In the genomic region with DNA sequence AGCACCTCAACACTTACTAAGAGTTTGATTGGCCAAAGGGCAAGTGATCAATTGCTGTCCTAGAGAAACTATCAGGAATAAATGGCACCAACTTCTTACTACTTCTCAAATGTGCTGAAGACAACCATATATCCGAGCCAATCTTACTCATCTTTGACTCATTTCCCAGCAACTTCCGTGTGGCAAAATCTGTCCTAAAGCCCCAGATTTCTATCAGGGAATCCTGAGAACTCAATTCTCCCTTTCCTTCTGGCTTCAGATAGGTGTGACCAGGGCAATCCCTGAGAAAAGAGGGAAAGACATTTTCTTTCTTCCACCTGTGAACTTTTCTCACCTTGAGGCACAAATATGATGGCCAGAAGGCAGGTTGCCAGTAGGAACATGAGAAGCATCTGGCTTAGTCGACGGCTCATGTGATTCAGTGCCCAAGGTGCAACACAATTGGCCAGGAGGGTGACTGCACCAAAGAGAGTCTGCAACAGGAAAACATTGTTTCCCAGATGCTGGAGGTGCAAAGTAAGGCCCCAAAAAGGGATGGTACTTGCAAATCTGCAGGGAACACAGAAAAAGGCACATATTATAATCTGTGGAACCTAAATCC, we compare ENCODE assay signal across 23 cellular contexts. TPM values are rescaled to one million over a fixed set of nuclear protein-coding genes. Genes with fewer than 3 reads are reported as not detected.
DNase-seq lines count a peak whose midpoint lies in the region; ATAC-seq and TF ChIP-seq lines count a peak whose summit lies in the region.
"Had no signal": no experiment of that assay in that cellular context is flagged by ENCODE, and none has a peak within 500 bp of the region (broad histone marks: within the 10 kb centered on the region; RNA-seq: fewer than 3 reads in every experiment).

No MANE protein-coding gene starts in this region.

- no peak overlapping the region for H3K9ac ChIP-seq in GM23248

- peaks cover 17 to 38% (median 23%) of the 10 kb centered on the region in 3 donors for H3K27me3 Mint-ChIP-seq in CD14-positive monocyte (ENCODE audit: low read depth in 3 of 3)

- TF ChIP-seq CTCF in brain microvascular endothelial cell (IDR thresholded peaks at IDR 0.05; ENCODE audit: low read depth, low read length, missing control alignments) (no peak), fibroblast of mammary gland (conservative IDR thresholded peaks at IDR 0.05; ENCODE audit: control insufficient read depth, insufficient read depth, low read depth, low read length) (no peak), CD14-positive monocyte (IDR thresholded peaks at IDR 0.05) (no peak)

- H3K4me3 ChIP-seq in GM23248 (no peak overlapping the region), brain microvascular endothelial cell (ENCODE audit: low read depth, low read length) (no peak overlapping the region), fibroblast of mammary gland (ENCODE audit: control insufficient read depth, low read depth, low read length) (no peak overlapping the region)
- H3K4me3 ChIP-seq: MG63, SK-N-MC had no signal

- intact Hi-C loops in CD14-positive monocyte (cut with micrococcal nuclease): no loop called here

- ATAC-seq in GM18520 (IDR thresholded peaks at IDR 0.05; ENCODE audit: unreplicated experiment): no peak
- ATAC-seq in HG03354 (IDR thresholded peaks at IDR 0.05; ENCODE audit: poor library complexity, severe bottlenecking, unreplicated experiment): no peak
- ATAC-seq: Panc1 had no signal

- H3K4me2 ChIP-seq in GM23248 (ENCODE audit: unreplicated experiment): no peak overlapping the region

- H3F3A ChIP-seq in GM23248 (ENCODE audit: insufficient read depth): no peaks in the 10 kb centered on the region

- no peaks in the 10 kb centered on the region for H4K20me1 ChIP-seq in GM23248 (ENCODE audit: insufficient read depth)

- no peak overlapping the region for H3K4me3 Mint-ChIP-seq in CD14-positive monocyte
- H3K4me3 Mint-ChIP-seq: CD4-positive, alpha-beta memory T cell had no signal

- H3K4me1 Mint-ChIP-seq in CD14-positive monocyte: no peaks in the 10 kb centered on the region
- H3K4me1 Mint-ChIP-seq: CD4-positive, alpha-beta memory T cell had no signal

- H3K27ac ChIP-seq in GM23248 (no peak overlapping the region), brain microvascular endothelial cell (no peak overlapping the region)
- H3K27ac ChIP-seq: SK-N-MC had no signal

- H3K9me3 ChIP-seq in GM23248 (ENCODE audit: low read depth): no peaks in the 10 kb centered on the region
- H3K9me3 ChIP-seq: Caco-2, MG63 had no signal

- H3K4me1 ChIP-seq in GM23248 (ENCODE audit: insufficient read depth): no peaks in the 10 kb centered on the region
- H3K4me1 ChIP-seq: Caco-2 had no signal

- WGBS in GM23248 (ENCODE audit: low coverage in 1 of 2, low lambda C conversion rate in 2 of 2, missing lambda C conversion rate in 2 of 2), 2 experiments: 25 to 27% methylated on average over 4 of the region's 4 CpGs

- no peaks in the 10 kb centered on the region for H3K36me3 Mint-ChIP-seq in CD14-positive monocyte
- H3K36me3 Mint-ChIP-seq: CD4-positive, alpha-beta memory T cell had no signal

- peak; percentile 35 for DNase-seq in GM23248
- peak; percentile 5 for DNase-seq in M059J (ENCODE audit: low read depth)
- DNase-seq in brain microvascular endothelial cell: peak; percentile 20
- DNase-seq in fibroblast of mammary gland (ENCODE audit: low read depth): peak; percentile 24
- DNase-seq in CD14-positive monocyte (ENCODE audit: low spot score): no peak
- DNase-seq in 8988T: no peak
- DNase-seq: Caco-2; CD4-positive, alpha-beta memory T cell; DMS 273 treated with DMSO at 0.1 percent for 48 hours; DMS79 treated with DMSO at 0.1 percent for 48 hours; Karpas-422; MG63; NCI-H1417 treated with DMSO at 0.1 percent for 48 hours; NCI-H187; NCI-H510A; SHP77 treated with DMSO at 0.1 percent for 48 hours had no signal

- H3K9me3 Mint-ChIP-seq in CD14-positive monocyte: peaks cover 0 to 1% (median 0%) of the 10 kb centered on the region in 7 donors

- no peaks in the 10 kb centered on the region for H3K79me2 ChIP-seq in GM23248 (ENCODE audit: insufficient read depth)

- H3K27me3 ChIP-seq in GM23248 (replicated peaks; ENCODE audit: insufficient read depth) (no peaks in the 10 kb centered on the region), brain microvascular endothelial cell (replicated peaks) (no peaks in the 10 kb centered on the region)

- H3K9me2 ChIP-seq in GM23248 (ENCODE audit: insufficient read depth): no peaks in the 10 kb centered on the region

- no peak overlapping the region for H2AFZ ChIP-seq in GM23248

- in situ Hi-C loops in GM23248 (cut with MboI): no loop called here
- in situ Hi-C loops in brain microvascular endothelial cell (cut with HindIII; ENCODE audit: low pct_ligation_motif_present, low sequenced_read_pairs): no loop called here

- H3K36me3 ChIP-seq in GM23248 (ENCODE audit: low read depth) (no peaks in the 10 kb centered on the region), brain microvascular endothelial cell (replicated peaks) (no peaks in the 10 kb centered on the region)
- H3K36me3 ChIP-seq: MG63 had no signal

- no peak overlapping the region for H3K27ac Mint-ChIP-seq in CD14-positive monocyte
- H3K27ac Mint-ChIP-seq: CD4-positive, alpha-beta memory T cell had no signal

RNA-seq across cellular contexts. Expression of gene SLC22A24, which starts 21.8 kb away (rescaled TPM):
- total RNA-seq in GM23248 (2014; rRNA removed; shearing (Covaris generic)): not detected in 2 replicates
- polyA plus RNA-seq in GM23248 (2016; fragmentation: Nextera tagmentation; extraction: Ambion mirVana): not detected in 2 replicates
- not detected in 2 replicates for total RNA-seq in M059J (2014; rRNA removed; shearing (Covaris generic))
- polyA plus RNA-seq in CD14-positive monocyte: not detected
- total RNA-seq: Caco-2; CD4-positive, alpha-beta memory T cell; G401; H1 had no signal
- polyA plus RNA-seq: BJ; CD4-positive, alpha-beta memory T cell; H1 had no signal

Comparison
In these comparisons a context has a peak if more than half of its experiments do, and no peak if none do; other contexts are left out.
1. DNase-seq: peak in GM23248 (single experiment), M059J (single experiment), brain microvascular endothelial cell (single experiment) and fibroblast of mammary gland (single experiment); none in CD14-positive monocyte (single experiment) and 8988T (single experiment).